7 cellular contexts compared by ENCODE assay signal in genomic region chr17:29623283-29623647, GRCh38. TPM values are rescaled to one million over a fixed set of nuclear protein-coding genes. Genes with fewer than 3 reads are reported as not detected.
A peak's percentile ranks its signal among the peaks of the same experiment; 100 is the strongest.
DNase-seq lines count a peak whose midpoint lies in the region; ATAC-seq and TF ChIP-seq lines count a peak whose summit lies in the region.
"Had no signal": no experiment of that assay in that cellular context is flagged by ENCODE, and none has a peak within 500 bp of the region (broad histone marks: within the 10 kb centered on the region; RNA-seq: fewer than 3 reads in every experiment).

No MANE protein-coding gene starts in this region.

- TF ChIP-seq POLR2A in gastroesophageal sphincter (IDR thresholded peaks at IDR 0.05) (no peak), upper lobe of left lung (IDR thresholded peaks at IDR 0.05) (no peak)

- H3K4me3 ChIP-seq in left ventricle myocardium inferior: peak overlapping the region; percentile 73
- H3K4me3 ChIP-seq in gastroesophageal sphincter: peak overlapping the region; percentile 59 to 82
- H3K4me3 ChIP-seq in upper lobe of left lung: peak overlapping the region in 3 of 4 donors; percentile 67 to 76 (median 68)

- no peak for TF ChIP-seq EP300 in gastroesophageal sphincter (IDR thresholded peaks at IDR 0.05)
- TF ChIP-seq EP300 in upper lobe of left lung (IDR thresholded peaks at IDR 0.05): no peak

- H3K27me3 ChIP-seq in left ventricle myocardium inferior (ENCODE audit: low read depth) (no peaks in the 10 kb centered on the region), gastroesophageal sphincter (no peaks in the 10 kb centered on the region), upper lobe of left lung (peaks cover 0 to 2% (median 0%) of the 10 kb centered on the region in 4 donors)

- H3K4me1 ChIP-seq in left ventricle myocardium inferior (peaks cover 72% of the 10 kb centered on the region), gastroesophageal sphincter (peaks cover under 1 to 72% (median 30%) of the 10 kb centered on the region in 3 donors), upper lobe of left lung (peaks cover 11 to 26% (median 20%) of the 10 kb centered on the region in 4 donors)
- H3K4me1 ChIP-seq: prostate gland had no signal

- no peak for DNase-seq in left ventricle myocardium inferior
- DNase-seq in cardiac septum (ENCODE audit: low spot score): no peak
- DNase-seq in upper lobe of left lung: no peak
- DNase-seq in NCI-H1105 (lab: John Stamatoyannopoulos, UW): no peak
- no peak for DNase-seq in NCI-H446 (lab: John Stamatoyannopoulos, UW)

- TF ChIP-seq CTCF in left ventricle myocardium inferior (IDR thresholded peaks at IDR 0.05; ENCODE audit: borderline replicate concordance): no peak
- TF ChIP-seq CTCF in gastroesophageal sphincter (IDR thresholded peaks at IDR 0.05): no peak
- no peak for TF ChIP-seq CTCF in upper lobe of left lung (IDR thresholded peaks at IDR 0.05)

- no peak for ATAC-seq in gastroesophageal sphincter
- no peak for ATAC-seq in upper lobe of left lung (ENCODE audit: low FRiP score in 2 of 2)

- no peaks in the 10 kb centered on the region for H3K9me3 ChIP-seq in left ventricle myocardium inferior (replicated peaks)
- H3K9me3 ChIP-seq in gastroesophageal sphincter: no peaks in the 10 kb centered on the region
- no peaks in the 10 kb centered on the region for H3K9me3 ChIP-seq in upper lobe of left lung
- H3K9me3 ChIP-seq: prostate gland had no signal

- peak overlapping the region; percentile 87 for H3K27ac ChIP-seq in left ventricle myocardium inferior (replicated peaks)
- H3K27ac ChIP-seq in gastroesophageal sphincter: peak overlapping the region; percentile 66 to 92 (median 88)
- H3K27ac ChIP-seq in upper lobe of left lung: no peak overlapping the region

- intact Hi-C loops in left ventricle myocardium inferior (cut with micrococcal nuclease): no loop called here
- intact Hi-C loops in cardiac septum (cut with DNase I): loop anchor here (2.0 to 5.0 kb wide), 2 partner anchors 20 to 139 kb away; no protein-coding TSS in a partner anchor

- 57 to 80% methylated on average over 1 to 2 of the region's 4 CpGs for WGBS in gastroesophageal sphincter (ENCODE audit: low coverage in 1 of 2), 2 donors
- 53 to 64% methylated on average over 4 of the region's 4 CpGs for WGBS in upper lobe of left lung, 2 donors

- no peaks in the 10 kb centered on the region for H3K36me3 ChIP-seq in left ventricle myocardium inferior
- H3K36me3 ChIP-seq in gastroesophageal sphincter: no peaks in the 10 kb centered on the region
- H3K36me3 ChIP-seq in upper lobe of left lung: no peaks in the 10 kb centered on the region
- H3K36me3 ChIP-seq: prostate gland had no signal

RNA-seq across cellular contexts. Expression of gene CORO6, which starts 0.6 kb away (rescaled TPM):
- total RNA-seq in left ventricle myocardium inferior: 101 TPM
- 128 TPM for total RNA-seq in cardiac septum
- 100 to 1,000 TPM in 1 of 4 donors, 10 to 100 TPM in 3; 18.1 to 138 (median 39.4) TPM for total RNA-seq in gastroesophageal sphincter
- 100 to 1,000 TPM in 1 of 6 donors, 10 to 100 TPM in 3, 1 to 10 TPM in 2; 7.3 to 137 (median 12.2) TPM for total RNA-seq in upper lobe of left lung

RNA-seq across cellular contexts. Expression of gene ANKRD13B, which starts 30.3 kb away (rescaled TPM):
- total RNA-seq in left ventricle myocardium inferior: 5.9 TPM
- 8.1 TPM for total RNA-seq in cardiac septum
- total RNA-seq in gastroesophageal sphincter: 10 to 100 TPM in 2 of 4 donors, 1 to 10 TPM in 2; 4.4 to 22.8 (median 10.0) TPM
- 10 to 100 TPM in 1 of 6 donors, 1 to 10 TPM in 5; 1.5 to 24.1 (median 3.9) TPM for total RNA-seq in upper lobe of left lung

RNA-seq across cellular contexts. Expression of gene GIT1, which starts 33.8 kb away (rescaled TPM):
- total RNA-seq in left ventricle myocardium inferior (31.9 TPM), cardiac septum (36.2 TPM), gastroesophageal sphincter (10 to 100 TPM; 30.4 to 47.8 (median 35.8) TPM), upper lobe of left lung (10 to 100 TPM; 34.6 to 88.4 (median 45.5) TPM)

RNA-seq across cellular contexts. Expression of gene TP53I13, which starts 54.8 kb away (rescaled TPM):
- 37.2 TPM for total RNA-seq in left ventricle myocardium inferior
- total RNA-seq in cardiac septum: 31.9 TPM
- total RNA-seq in gastroesophageal sphincter: 10 to 100 TPM; 41.5 to 57.3 (median 52.1) TPM
- 100 to 1,000 TPM in 2 of 6 donors, 10 to 100 TPM in 4; 57.3 to 178 (median 75.4) TPM for total RNA-seq in upper lobe of left lung

RNA-seq across cellular contexts. Expression of gene ABHD15, which starts 56.4 kb away (rescaled TPM):
- total RNA-seq in left ventricle myocardium inferior (5.9 TPM), cardiac septum (5.8 TPM), gastroesophageal sphincter (10 to 100 TPM in 3 of 4 donors, 1 to 10 TPM in 1; 5.4 to 12.6 (median 11.1) TPM), upper lobe of left lung (10 to 100 TPM; 12.8 to 17.8 (median 14.9) TPM)

Comparison
In these comparisons a context has a peak if more than half of its experiments do, and no peak if none do; other contexts are left out.
1. H3K27ac ChIP-seq: peak in left ventricle myocardium inferior (single experiment) and gastroesophageal sphincter (4 of 4); none in upper lobe of left lung (0 of 4).
2. Peak in every context shown above with its lines, with median percentiles within 50 percentile points of each other: H3K4me3 ChIP-seq.